Comparison of ENCODE assay signal across 8 cellular contexts in the genomic region with DNA sequence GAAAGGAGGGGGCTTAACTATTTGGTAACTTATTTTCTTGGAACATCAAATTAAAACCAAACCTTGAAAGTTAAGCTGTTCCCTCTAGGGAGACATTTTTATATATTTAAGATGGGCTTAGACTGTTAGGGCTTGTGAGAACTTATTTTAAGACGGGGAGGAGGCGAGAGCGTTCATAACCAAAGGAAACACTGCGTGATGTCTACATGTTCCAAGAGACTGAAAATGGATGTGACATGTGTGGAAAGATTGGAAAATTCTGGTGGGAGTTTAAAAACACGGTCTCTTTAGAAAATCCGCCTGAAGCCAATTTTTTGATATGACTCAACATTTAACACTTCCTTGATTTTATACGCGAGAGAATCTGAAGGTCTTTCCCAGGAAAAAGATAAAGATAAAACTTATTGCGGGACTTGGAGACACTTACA. TPM values are rescaled to one million over a fixed set of nuclear protein-coding genes. Genes with fewer than 3 reads are reported as not detected.
A peak's percentile ranks its signal among the peaks of the same experiment; 100 is the strongest.
DNase-seq lines count a peak whose midpoint lies in the region; ATAC-seq and TF ChIP-seq lines count a peak whose summit lies in the region.

No MANE protein-coding gene starts in this region.

- H3K27ac Mint-ChIP-seq in activated CD8-positive, alpha-beta T cell treated with anti-CD3 and anti-CD28 coated beads for 36 hours, result peak overlapping the region; percentile 100

- intact Hi-C loops in activated CD8-positive, alpha-beta T cell treated with anti-CD3 and anti-CD28 coated beads for 36 hours (cut with micrococcal nuclease), result no loop called here
- intact Hi-C loops in left ventricle myocardium inferior (cut with micrococcal nuclease), result no loop called here

- H3K27ac ChIP-seq in left ventricle myocardium inferior (replicated peaks), result peak overlapping the region; percentile 99

- peak overlapping the region; percentile 83 for H3K4me2 ChIP-seq in skeletal muscle satellite cell (ENCODE audit: low read length)

- no peaks in the 10 kb centered on the region for H3K27me3 ChIP-seq in left ventricle myocardium inferior (ENCODE audit: low read depth)
- no peaks in the 10 kb centered on the region for H3K27me3 ChIP-seq in skeletal muscle satellite cell (ENCODE audit: control insufficient read depth, insufficient read depth, low read length)

- H3K9me3 ChIP-seq in left ventricle myocardium inferior (replicated peaks) (no peaks in the 10 kb centered on the region), skeletal muscle satellite cell (replicated peaks; ENCODE audit: low read length) (no peaks in the 10 kb centered on the region)

- H3K36me3 Mint-ChIP-seq in activated CD8-positive, alpha-beta T cell treated with anti-CD3 and anti-CD28 coated beads for 36 hours (ENCODE audit: low read depth), result peaks cover 46% of the 10 kb centered on the region

- POLR2A ChIA-PET in activated CD8-positive, alpha-beta T cell treated with anti-CD3 and anti-CD28 coated beads for 36 hours (lab: Charles Lee), result interaction anchor here (0.7 to 4.1 kb wide), 11 partner anchors 9 to 968 kb away, joined by 3 to 120 read pairs (median 4); a partner anchor contains a TSS

- no peak for ATAC-seq in activated CD8-positive, alpha-beta T cell treated with anti-CD3 and anti-CD28 coated beads for 36 hours
- ATAC-seq in HG02885 (IDR thresholded peaks at IDR 0.05; ENCODE audit: poor library complexity, unreplicated experiment), result no peak

- no peak for TF ChIP-seq CTCF in activated CD8-positive, alpha-beta T cell treated with anti-CD3 and anti-CD28 coated beads for 36 hours (IDR thresholded peaks at IDR 0.05)
- no peak for TF ChIP-seq CTCF in left ventricle myocardium inferior (IDR thresholded peaks at IDR 0.05; ENCODE audit: borderline replicate concordance)

- DNase-seq in NCI-H2171 treated with DMSO at 0.1 percent for 48 hours (lab: John Stamatoyannopoulos, UW) (peak; percentile 46), NCI-H2171 (lab: John Stamatoyannopoulos, UW) (no peak), left ventricle myocardium inferior (no peak), NOMO-1 (lab: John Stamatoyannopoulos, UW; ENCODE audit: unreplicated experiment in 2 of 2) (no peak), NCI-H2029 (lab: John Stamatoyannopoulos, UW) (no peak)
- no peak for DNase-seq in activated CD8-positive, alpha-beta T cell treated with anti-CD3 and anti-CD28 coated beads for 36 hours

- H3K36me3 ChIP-seq in left ventricle myocardium inferior, result peaks cover 33% of the 10 kb centered on the region
- H3K36me3 ChIP-seq in skeletal muscle satellite cell (ENCODE audit: insufficient read depth, low read length), result peaks cover 24% of the 10 kb centered on the region

- H3K4me3 Mint-ChIP-seq in activated CD8-positive, alpha-beta T cell treated with anti-CD3 and anti-CD28 coated beads for 36 hours, result peak overlapping the region; percentile 99

- peaks cover 52% of the 10 kb centered on the region for H3K4me1 Mint-ChIP-seq in activated CD8-positive, alpha-beta T cell treated with anti-CD3 and anti-CD28 coated beads for 36 hours (ENCODE audit: low read depth)

- H3K4me3 ChIP-seq in left ventricle myocardium inferior (peak overlapping the region; percentile 87), skeletal muscle satellite cell (ENCODE audit: low read length) (peak overlapping the region; percentile 95)

- H3K27me3 Mint-ChIP-seq in activated CD8-positive, alpha-beta T cell treated with anti-CD3 and anti-CD28 coated beads for 36 hours, result no peaks in the 10 kb centered on the region

- peaks cover 77% of the 10 kb centered on the region for H3K4me1 ChIP-seq in left ventricle myocardium inferior
- H3K4me1 ChIP-seq in skeletal muscle satellite cell (ENCODE audit: control insufficient read depth, insufficient read depth, low read length), result peaks cover 12% of the 10 kb centered on the region

- H3K9me3 Mint-ChIP-seq in activated CD8-positive, alpha-beta T cell treated with anti-CD3 and anti-CD28 coated beads for 36 hours, result no peaks in the 10 kb centered on the region

- peak overlapping the region; percentile 96 for H3K9ac ChIP-seq in skeletal muscle satellite cell (ENCODE audit: low read depth, low read length)

- CTCF ChIA-PET in activated CD8-positive, alpha-beta T cell treated with anti-CD3 and anti-CD28 coated beads for 36 hours (lab: Charles Lee), result interaction anchor here (0.6 to 1.8 kb wide), 5 partner anchors 9 to 187 kb away, joined by 3 to 5 read pairs (median 4); no protein-coding TSS in a partner anchor

RNA-seq across cellular contexts. Expression of a gene that starts 0.7 kb away (rescaled TPM):
- total RNA-seq in activated CD8-positive, alpha-beta T cell treated with anti-CD3 and anti-CD28 coated beads for 36 hours, result 100 to 1,000 TPM; 130 to 133 TPM
- total RNA-seq in left ventricle myocardium inferior, result 92.3 TPM
- 80.6 and 85.8 TPM in 2 replicates for total RNA-seq in skeletal muscle satellite cell (2012; rRNA removed)

RNA-seq across cellular contexts. Expression of a gene that starts 19.8 kb away (rescaled TPM):
- 100 to 1,000 TPM; 203 to 206 TPM for total RNA-seq in activated CD8-positive, alpha-beta T cell treated with anti-CD3 and anti-CD28 coated beads for 36 hours
- 56.5 TPM for total RNA-seq in left ventricle myocardium inferior
- 70.6 and 81.6 TPM in 2 replicates for total RNA-seq in skeletal muscle satellite cell (2012; rRNA removed)

RNA-seq across cellular contexts. Expression of a gene that starts 47.1 kb away (rescaled TPM):
- total RNA-seq in activated CD8-positive, alpha-beta T cell treated with anti-CD3 and anti-CD28 coated beads for 36 hours, result under 1 TPM; 0.25 TPM
- not detected for total RNA-seq in left ventricle myocardium inferior
- not detected in 2 replicates for total RNA-seq in skeletal muscle satellite cell (2012; rRNA removed)
